ENCODE assay signal across 19 cellular contexts in the genomic region with DNA sequence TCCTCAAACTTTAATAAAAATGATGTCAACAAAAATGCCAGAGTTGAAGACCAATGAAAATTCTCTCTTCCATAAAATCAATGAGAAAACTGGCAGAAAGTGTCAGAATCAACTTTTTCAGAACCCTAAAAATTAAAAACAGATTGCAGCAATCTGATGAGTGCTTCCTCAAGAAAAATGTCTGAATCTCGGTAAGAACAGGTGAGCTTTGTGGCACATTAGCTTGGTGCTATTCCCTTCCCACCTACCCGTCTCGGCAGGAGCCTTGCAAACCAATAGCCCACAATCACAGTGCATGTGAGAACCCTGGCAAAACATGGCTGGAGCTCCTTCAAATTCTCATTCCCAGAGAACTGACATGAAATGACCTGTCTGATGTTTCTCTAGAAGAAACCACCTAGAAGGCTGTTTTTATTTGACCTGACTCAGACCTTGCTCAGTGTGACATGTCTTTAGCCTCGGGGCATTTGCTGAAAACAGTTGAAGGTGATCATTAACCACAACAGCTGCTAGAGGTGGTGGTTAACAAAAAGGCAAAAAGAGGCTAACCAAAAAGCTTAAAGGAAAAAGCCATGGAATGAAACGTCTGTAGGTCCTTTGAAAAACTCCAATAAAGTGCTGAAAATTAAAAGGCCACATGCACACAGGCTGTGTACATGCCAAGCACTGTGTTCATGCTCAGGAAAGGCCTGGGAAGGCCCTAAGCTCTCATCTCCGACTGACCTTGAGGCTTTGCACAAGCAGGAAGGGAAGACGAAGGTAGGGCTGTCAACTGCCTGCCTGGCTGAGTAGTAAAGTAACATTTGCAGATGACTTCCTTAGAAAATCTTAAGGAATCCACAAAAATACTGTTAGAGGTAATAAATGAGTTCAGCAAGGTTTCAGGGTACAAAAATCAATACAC.
DNase-seq lines count a peak whose midpoint lies in the region; ATAC-seq, FAIRE-seq and TF ChIP-seq lines count a peak whose summit lies in the region.
"Had no signal": no experiment of that assay in that cellular context is flagged by ENCODE, and none has a peak within 500 bp of the region (broad histone marks: within the 10 kb centered on the region; RNA-seq: fewer than 3 reads in every experiment).

No MANE protein-coding gene starts in this region.

- peaks cover 11% of the 10 kb centered on the region for H3K9me3 Mint-ChIP-seq in CD4-positive, alpha-beta T cell
- H3K9me3 Mint-ChIP-seq in activated T-cell treated with anti-CD3 and anti-CD28 coated beads, Interleukin-2, amount 50 U/mL, for 24 hours, result peaks cover 12% of the 10 kb centered on the region

- H3K4me1 ChIP-seq in SJCRH30 (peaks cover 11% of the 10 kb centered on the region), kidney (ENCODE audit: control insufficient read depth in 1 of 2, insufficient read depth in 1 of 2, low read depth in 1 of 2, low read length in 2 of 2) (peaks cover 3 to 5% of the 10 kb centered on the region in 2 donors)
- H3K4me1 ChIP-seq: stomach, vagina had no signal

- peak; percentile 60 for DNase-seq in COLO668 (lab: John Stamatoyannopoulos, UW; ENCODE audit: unreplicated experiment)
- DNase-seq in LHCN-M2 (ENCODE audit: low read depth), result peak; percentile 0
- peak; percentile 45 to 69 for DNase-seq in SJCRH30
- DNase-seq in kidney, result no peak
- no peak for DNase-seq in NK-92 treated with Interleukin-12 subunit alpha and Interleukin-12 subunit beta, amount 100 ng/mL, for 24 hours (lab: John Stamatoyannopoulos, UW)
- DNase-seq in GM20000 (ENCODE audit: low spot score), result no peak
- DNase-seq in CD4-positive, alpha-beta T cell, result no peak
- DNase-seq in activated T-cell treated with anti-CD3 and anti-CD28 coated beads, Interleukin-2, amount 50 U/mL, for 24 hours, result no peak
- DNase-seq: DMS 273 treated with DMSO at 0.1 percent for 48 hours; effector memory CD8-positive, alpha-beta T cell; H7; NCI-H146; PC-9; retina; stomach had no signal

- TF ChIP-seq CTCF in kidney (IDR thresholded peaks at IDR 0.05; ENCODE audit: borderline replicate concordance, extremely low read depth, insufficient read depth) (no peak), GM20000 (IDR thresholded peaks at IDR 0.05; ENCODE audit: extremely low read depth, missing control alignments) (no peak)
- no peak for TF ChIP-seq CTCF in CD4-positive, alpha-beta T cell (IDR thresholded peaks at IDR 0.05)

- no peaks in the 10 kb centered on the region for H3K4me1 Mint-ChIP-seq in CD4-positive, alpha-beta T cell (ENCODE audit: low read depth)
- no peaks in the 10 kb centered on the region for H3K4me1 Mint-ChIP-seq in activated T-cell treated with anti-CD3 and anti-CD28 coated beads, Interleukin-2, amount 50 U/mL, for 24 hours (ENCODE audit: low read depth)
- H3K4me1 Mint-ChIP-seq: activated T-helper 17 cell treated with anti-CD3 and anti-CD28 coated beads, Interleukin-2, amount 50 U/mL, for 72 hours; central memory CD8-positive, alpha-beta T cell; neural crest cell had no signal

- no peak overlapping the region for H3K9ac ChIP-seq in kidney (ENCODE audit: low read length in 2 of 2)

- H3K27me3 Mint-ChIP-seq in CD4-positive, alpha-beta T cell, result peaks cover 5% of the 10 kb centered on the region
- H3K27me3 Mint-ChIP-seq in activated T-cell treated with anti-CD3 and anti-CD28 coated beads, Interleukin-2, amount 50 U/mL, for 24 hours, result peaks cover 20% of the 10 kb centered on the region
- H3K27me3 Mint-ChIP-seq: central memory CD8-positive, alpha-beta T cell had no signal

- H3K9me3 ChIP-seq in SJCRH30 (replicated peaks), result no peaks in the 10 kb centered on the region
- H3K9me3 ChIP-seq in kidney (ENCODE audit: control insufficient read depth in 1 of 2, low read length in 2 of 2), result no peaks in the 10 kb centered on the region
- H3K9me3 ChIP-seq in CD4-positive, alpha-beta T cell (ENCODE audit: control insufficient read depth, low read length), result no peaks in the 10 kb centered on the region
- H3K9me3 ChIP-seq: vagina had no signal

- H3K4me3 ChIP-seq in SJCRH30 (no peak overlapping the region), kidney (ENCODE audit: low read length in 2 of 2) (peak overlapping the region; percentile 6 to 22)
- H3K4me3 ChIP-seq: PC-9, stomach, vagina had no signal

- no peaks in the 10 kb centered on the region for H3K36me3 Mint-ChIP-seq in CD4-positive, alpha-beta T cell (ENCODE audit: low read depth)
- no peaks in the 10 kb centered on the region for H3K36me3 Mint-ChIP-seq in activated T-cell treated with anti-CD3 and anti-CD28 coated beads, Interleukin-2, amount 50 U/mL, for 24 hours (ENCODE audit: low read depth)

- intact Hi-C loops in kidney (cut with DNase I), result no loop called here
- intact Hi-C loops in CD4-positive, alpha-beta T cell (cut with DNase I, micrococcal nuclease), result no loop called here

- peak; percentile 42 for FAIRE-seq in kidney (lab: Jason Lieb, UNC)

- no peak for ATAC-seq in CD4-positive, alpha-beta T cell (ENCODE audit: poor library complexity)
- ATAC-seq: activated T-helper 17 cell treated with anti-CD3 and anti-CD28 coated beads, Interleukin-2, amount 50 U/mL, for 72 hours; effector memory CD8-positive, alpha-beta T cell had no signal

- no peaks in the 10 kb centered on the region for H3K27me3 ChIP-seq in SJCRH30
- no peaks in the 10 kb centered on the region for H3K27me3 ChIP-seq in CD4-positive, alpha-beta T cell (ENCODE audit: control insufficient read depth, insufficient read depth, low read length)
- H3K27me3 ChIP-seq: stomach, vagina had no signal

- H3K36me3 ChIP-seq in SJCRH30 (no peaks in the 10 kb centered on the region), kidney (ENCODE audit: control insufficient read depth in 1 of 2, insufficient read depth in 2 of 2, low read length in 2 of 2) (no peaks in the 10 kb centered on the region)
- H3K36me3 ChIP-seq: stomach, vagina had no signal

- CTCF ChIA-PET in CD4-positive, alpha-beta T cell (lab: Charles Lee), result no interaction called here

- no peak overlapping the region for H3K4me3 Mint-ChIP-seq in CD4-positive, alpha-beta T cell
- H3K4me3 Mint-ChIP-seq in activated T-cell treated with anti-CD3 and anti-CD28 coated beads, Interleukin-2, amount 50 U/mL, for 24 hours, result no peak overlapping the region
- H3K4me3 Mint-ChIP-seq: activated T-helper 17 cell treated with anti-CD3 and anti-CD28 coated beads, Interleukin-2, amount 50 U/mL, for 72 hours; central memory CD8-positive, alpha-beta T cell; effector memory CD8-positive, alpha-beta T cell; neural crest cell had no signal

- POLR2A ChIA-PET in CD4-positive, alpha-beta T cell (lab: Charles Lee), result no interaction called here

- H3K27ac ChIP-seq in SJCRH30 (no peak overlapping the region), kidney (ENCODE audit: low read depth in 2 of 2, low read length in 2 of 2) (peak overlapping the region; percentile 1 to 81)
- no peak overlapping the region for H3K27ac ChIP-seq in CD4-positive, alpha-beta T cell (ENCODE audit: low read depth, low read length)
- H3K27ac ChIP-seq: PC-9, stomach, vagina had no signal

- no peak overlapping the region for H3K27ac Mint-ChIP-seq in CD4-positive, alpha-beta T cell
- H3K27ac Mint-ChIP-seq in activated T-cell treated with anti-CD3 and anti-CD28 coated beads, Interleukin-2, amount 50 U/mL, for 24 hours, result no peak overlapping the region
- H3K27ac Mint-ChIP-seq: activated T-helper 17 cell treated with anti-CD3 and anti-CD28 coated beads, Interleukin-2, amount 50 U/mL, for 72 hours; effector memory CD8-positive, alpha-beta T cell had no signal

Comparison
In these comparisons a context has a peak if more than half of its experiments do, and no peak if none do; other contexts are left out.
1. DNase-seq: peak in COLO668 (single experiment), LHCN-M2 (single experiment) and SJCRH30 (2 of 2); none in kidney (single experiment), NK-92 treated with Interleukin-12 subunit alpha and Interleukin-12 subunit beta, amount 100 ng/mL, for 24 hours (single experiment), GM20000 (single experiment), CD4-positive, alpha-beta T cell (0 of 10) and activated T-cell treated with anti-CD3 and anti-CD28 coated beads, Interleukin-2, amount 50 U/mL, for 24 hours (single experiment).
2. H3K27ac ChIP-seq: peak in kidney (2 of 2); none in SJCRH30 (single experiment) and CD4-positive, alpha-beta T cell (single experiment).